1 cellular context compared by ENCODE assay signal in the genomic region with DNA sequence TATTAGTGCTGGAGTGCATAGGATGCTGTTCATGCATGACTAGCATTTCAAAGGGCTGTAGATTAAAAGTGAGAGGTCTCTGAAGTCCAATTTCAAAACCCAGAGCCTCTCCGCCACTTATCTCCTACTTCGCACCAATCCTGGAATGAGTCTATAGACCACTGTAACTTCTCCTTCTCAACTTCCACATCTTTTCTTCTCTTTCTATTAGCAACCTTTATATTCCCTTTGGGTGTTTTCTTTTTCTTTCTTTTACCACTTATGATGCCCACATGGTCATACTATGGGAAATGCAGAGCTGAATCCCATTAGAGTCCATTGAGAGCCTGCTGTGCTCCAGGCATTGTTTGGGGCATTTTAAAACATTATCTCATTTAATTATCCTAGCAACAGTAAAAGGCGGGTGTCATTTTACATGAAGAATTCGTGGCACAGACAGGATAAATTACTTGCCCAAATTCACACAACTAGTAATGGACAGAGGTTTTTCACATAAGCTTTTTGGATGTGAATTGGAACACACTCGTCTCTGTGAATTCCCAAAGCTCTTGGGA.
TF ChIP-seq lines count a peak whose summit lies in the region.

No MANE protein-coding gene starts in this region.

TF ChIP-seq in GM23338, 12 proteins besides CTCF, POLR2A, EP300 and RAD21 (continued from another document):
- TF ChIP-seq, protein P1, sequence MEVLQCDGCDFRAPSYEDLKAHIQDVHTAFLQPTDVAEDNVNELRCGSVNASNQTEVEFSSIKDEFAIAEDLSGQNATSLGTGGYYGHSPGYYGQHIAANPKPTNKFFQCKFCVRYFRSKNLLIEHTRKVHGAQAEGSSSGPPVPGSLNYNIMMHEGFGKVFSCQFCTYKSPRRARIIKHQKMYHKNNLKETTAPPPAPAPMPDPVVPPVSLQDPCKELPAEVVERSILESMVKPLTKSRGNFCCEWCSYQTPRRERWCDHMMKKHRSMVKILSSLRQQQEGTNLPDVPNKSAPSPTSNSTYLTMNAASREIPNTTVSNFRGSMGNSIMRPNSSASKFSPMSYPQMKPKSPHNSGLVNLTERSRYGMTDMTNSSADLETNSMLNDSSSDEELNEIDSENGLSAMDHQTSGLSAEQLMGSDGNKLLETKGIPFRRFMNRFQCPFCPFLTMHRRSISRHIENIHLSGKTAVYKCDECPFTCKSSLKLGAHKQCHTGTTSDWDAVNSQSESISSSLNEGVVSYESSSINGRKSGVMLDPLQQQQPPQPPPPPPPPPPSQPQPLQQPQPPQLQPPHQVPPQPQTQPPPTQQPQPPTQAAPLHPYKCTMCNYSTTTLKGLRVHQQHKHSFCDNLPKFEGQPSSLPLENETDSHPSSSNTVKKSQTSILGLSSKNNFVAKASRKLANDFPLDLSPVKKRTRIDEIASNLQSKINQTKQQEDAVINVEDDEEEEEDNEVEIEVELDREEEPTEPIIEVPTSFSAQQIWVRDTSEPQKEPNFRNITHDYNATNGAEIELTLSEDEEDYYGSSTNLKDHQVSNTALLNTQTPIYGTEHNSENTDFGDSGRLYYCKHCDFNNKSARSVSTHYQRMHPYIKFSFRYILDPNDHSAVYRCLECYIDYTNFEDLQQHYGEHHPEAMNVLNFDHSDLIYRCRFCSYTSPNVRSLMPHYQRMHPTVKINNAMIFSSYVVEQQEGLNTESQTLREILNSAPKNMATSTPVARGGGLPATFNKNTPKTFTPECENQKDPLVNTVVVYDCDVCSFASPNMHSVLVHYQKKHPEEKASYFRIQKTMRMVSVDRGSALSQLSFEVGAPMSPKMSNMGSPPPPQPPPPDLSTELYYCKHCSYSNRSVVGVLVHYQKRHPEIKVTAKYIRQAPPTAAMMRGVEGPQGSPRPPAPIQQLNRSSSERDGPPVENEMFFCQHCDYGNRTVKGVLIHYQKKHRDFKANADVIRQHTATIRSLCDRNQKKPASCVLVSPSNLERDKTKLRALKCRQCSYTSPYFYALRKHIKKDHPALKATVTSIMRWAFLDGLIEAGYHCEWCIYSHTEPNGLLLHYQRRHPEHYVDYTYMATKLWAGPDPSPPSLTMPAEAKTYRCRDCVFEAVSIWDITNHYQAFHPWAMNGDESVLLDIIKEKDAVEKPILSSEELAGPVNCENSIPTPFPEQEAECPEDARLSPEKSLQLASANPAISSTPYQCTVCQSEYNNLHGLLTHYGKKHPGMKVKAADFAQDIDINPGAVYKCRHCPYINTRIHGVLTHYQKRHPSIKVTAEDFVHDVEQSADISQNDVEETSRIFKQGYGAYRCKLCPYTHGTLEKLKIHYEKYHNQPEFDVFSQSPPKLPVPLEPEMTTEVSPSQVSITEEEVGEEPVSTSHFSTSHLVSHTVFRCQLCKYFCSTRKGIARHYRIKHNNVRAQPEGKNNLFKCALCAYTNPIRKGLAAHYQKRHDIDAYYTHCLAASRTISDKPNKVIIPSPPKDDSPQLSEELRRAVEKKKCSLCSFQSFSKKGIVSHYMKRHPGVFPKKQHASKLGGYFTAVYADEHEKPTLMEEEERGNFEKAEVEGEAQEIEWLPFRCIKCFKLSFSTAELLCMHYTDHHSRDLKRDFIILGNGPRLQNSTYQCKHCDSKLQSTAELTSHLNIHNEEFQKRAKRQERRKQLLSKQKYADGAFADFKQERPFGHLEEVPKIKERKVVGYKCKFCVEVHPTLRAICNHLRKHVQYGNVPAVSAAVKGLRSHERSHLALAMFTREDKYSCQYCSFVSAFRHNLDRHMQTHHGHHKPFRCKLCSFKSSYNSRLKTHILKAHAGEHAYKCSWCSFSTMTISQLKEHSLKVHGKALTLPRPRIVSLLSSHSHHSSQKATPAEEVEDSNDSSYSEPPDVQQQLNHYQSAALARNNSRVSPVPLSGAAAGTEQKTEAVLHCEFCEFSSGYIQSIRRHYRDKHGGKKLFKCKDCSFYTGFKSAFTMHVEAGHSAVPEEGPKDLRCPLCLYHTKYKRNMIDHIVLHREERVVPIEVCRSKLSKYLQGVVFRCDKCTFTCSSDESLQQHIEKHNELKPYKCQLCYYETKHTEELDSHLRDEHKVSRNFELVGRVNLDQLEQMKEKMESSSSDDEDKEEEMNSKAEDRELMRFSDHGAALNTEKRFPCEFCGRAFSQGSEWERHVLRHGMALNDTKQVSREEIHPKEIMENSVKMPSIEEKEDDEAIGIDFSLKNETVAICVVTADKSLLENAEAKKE (CRISPR knock-in tag; IDR thresholded peaks at IDR 0.05) = no peak
- TF ChIP-seq, protein P2, sequence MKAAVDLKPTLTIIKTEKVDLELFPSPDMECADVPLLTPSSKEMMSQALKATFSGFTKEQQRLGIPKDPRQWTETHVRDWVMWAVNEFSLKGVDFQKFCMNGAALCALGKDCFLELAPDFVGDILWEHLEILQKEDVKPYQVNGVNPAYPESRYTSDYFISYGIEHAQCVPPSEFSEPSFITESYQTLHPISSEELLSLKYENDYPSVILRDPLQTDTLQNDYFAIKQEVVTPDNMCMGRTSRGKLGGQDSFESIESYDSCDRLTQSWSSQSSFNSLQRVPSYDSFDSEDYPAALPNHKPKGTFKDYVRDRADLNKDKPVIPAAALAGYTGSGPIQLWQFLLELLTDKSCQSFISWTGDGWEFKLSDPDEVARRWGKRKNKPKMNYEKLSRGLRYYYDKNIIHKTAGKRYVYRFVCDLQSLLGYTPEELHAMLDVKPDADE (IDR thresholded peaks at IDR 0.05) = no peak
